7 cellular contexts compared by ENCODE assay signal in genomic region chr6:129476248-129476564, GRCh38.
"Had no signal": no experiment of that assay in that cellular context is flagged by ENCODE, and none has a peak within 500 bp of the region (broad histone marks: within the 10 kb centered on the region; RNA-seq: fewer than 3 reads in every experiment).

No MANE protein-coding gene starts in this region.

- H3K4me3 ChIP-seq: GM23338 had no signal

- FAIRE-seq: H1, H54, HTR-8/SVneo had no signal

- H3K9me3 Mint-ChIP-seq: GM23338, H9 had no signal

- DNase-seq: H9, HCEC 1CT, KBM-7 had no signal

- H3K4me3 Mint-ChIP-seq: GM23338, H9 had no signal

- H3K27ac Mint-ChIP-seq: GM23338, H9 had no signal

- H3K4me2 ChIP-seq: GM23338 had no signal
